1 cellular context compared by ENCODE assay signal in the genomic region with DNA sequence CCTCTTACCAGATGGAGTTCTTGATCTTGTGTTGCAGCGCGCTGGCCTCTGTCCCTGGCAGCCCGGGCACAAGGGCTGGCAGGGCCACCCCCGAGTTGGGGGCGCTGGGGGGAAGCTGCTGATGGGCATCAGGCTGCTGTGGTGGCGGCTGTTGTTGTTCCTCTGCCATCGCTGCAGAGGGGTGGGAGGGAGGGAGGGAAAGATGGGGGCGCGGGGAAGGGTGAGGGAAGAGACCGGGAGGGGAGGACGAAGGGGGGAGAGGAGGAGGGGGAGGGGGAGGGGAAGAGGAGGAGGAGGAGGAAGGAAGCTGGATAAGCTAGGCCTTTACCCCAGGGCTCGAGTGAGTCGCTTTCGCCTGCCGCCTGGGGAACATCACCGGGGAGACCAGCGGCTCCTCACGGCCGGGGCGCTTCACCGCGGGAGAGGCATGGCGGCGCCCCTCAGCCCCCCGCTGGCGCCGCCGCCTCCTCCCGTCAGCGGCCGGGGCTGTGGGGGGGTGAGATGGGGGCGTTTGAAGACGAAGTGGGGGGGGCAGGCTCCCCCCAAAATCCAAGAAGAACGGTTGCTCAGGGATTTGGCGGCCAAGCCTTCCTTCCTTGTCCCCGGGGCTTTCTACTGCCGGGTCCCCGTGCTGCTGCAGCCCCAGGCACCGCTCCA.
TF ChIP-seq lines count a peak whose summit lies in the region.

No MANE protein-coding gene starts in this region.

TF ChIP-seq in HEK293, 187 proteins besides CTCF, POLR2A, EP300 and RAD21 (continued from another document):
- TF ChIP-seq, protein P1, sequence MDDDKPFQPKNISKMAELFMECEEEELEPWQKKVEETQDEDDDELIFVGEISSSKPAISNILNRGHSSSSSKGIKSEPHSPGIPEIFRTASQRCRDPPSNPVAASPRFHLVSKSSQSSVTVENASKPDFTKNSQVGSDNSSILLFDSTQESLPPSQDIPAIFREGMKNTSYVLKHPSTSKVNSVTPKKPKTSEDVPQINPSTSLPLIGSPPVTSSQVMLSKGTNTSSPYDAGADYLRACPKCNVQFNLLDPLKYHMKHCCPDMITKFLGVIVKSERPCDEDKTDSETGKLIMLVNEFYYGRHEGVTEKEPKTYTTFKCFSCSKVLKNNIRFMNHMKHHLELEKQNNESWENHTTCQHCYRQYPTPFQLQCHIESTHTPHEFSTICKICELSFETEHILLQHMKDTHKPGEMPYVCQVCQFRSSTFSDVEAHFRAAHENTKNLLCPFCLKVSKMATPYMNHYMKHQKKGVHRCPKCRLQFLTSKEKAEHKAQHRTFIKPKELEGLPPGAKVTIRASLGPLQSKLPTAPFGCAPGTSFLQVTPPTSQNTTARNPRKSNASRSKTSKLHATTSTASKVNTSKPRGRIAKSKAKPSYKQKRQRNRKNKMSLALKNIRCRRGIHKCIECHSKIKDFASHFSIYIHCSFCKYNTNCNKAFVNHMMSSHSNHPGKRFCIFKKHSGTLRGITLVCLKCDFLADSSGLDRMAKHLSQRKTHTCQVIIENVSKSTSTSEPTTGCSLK (tag by site-specific recombination; IDR thresholded peaks at IDR 0.05): no peak
- TF ChIP-seq, protein P2, sequence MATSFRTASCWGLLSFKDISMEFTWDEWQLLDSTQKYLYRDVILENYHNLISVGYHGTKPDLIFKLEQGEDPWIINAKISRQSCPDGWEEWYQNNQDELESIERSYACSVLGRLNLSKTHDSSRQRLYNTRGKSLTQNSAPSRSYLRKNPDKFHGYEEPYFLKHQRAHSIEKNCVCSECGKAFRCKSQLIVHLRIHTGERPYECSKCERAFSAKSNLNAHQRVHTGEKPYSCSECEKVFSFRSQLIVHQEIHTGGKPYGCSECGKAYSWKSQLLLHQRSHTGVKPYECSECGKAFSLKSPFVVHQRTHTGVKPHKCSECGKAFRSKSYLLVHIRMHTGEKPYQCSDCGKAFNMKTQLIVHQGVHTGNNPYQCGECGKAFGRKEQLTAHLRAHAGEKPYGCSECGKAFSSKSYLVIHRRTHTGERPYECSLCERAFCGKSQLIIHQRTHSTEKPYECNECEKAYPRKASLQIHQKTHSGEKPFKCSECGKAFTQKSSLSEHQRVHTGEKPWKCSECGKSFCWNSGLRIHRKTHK (tag by site-specific recombination; IDR thresholded peaks at IDR 0.05): no peak
- TF ChIP-seq ZNF549 (tag by site-specific recombination; IDR thresholded peaks at IDR 0.05): no peak
- no peak for TF ChIP-seq ZFP41 (tag by site-specific recombination; IDR thresholded peaks at IDR 0.05; ENCODE audit: borderline replicate concordance)
- TF ChIP-seq KLF16 (tag by site-specific recombination; IDR thresholded peaks at IDR 0.05): 0 out of 2 replicates have a peak, but pooled peaks have one; percentile 41
- TF ChIP-seq, protein P3, sequence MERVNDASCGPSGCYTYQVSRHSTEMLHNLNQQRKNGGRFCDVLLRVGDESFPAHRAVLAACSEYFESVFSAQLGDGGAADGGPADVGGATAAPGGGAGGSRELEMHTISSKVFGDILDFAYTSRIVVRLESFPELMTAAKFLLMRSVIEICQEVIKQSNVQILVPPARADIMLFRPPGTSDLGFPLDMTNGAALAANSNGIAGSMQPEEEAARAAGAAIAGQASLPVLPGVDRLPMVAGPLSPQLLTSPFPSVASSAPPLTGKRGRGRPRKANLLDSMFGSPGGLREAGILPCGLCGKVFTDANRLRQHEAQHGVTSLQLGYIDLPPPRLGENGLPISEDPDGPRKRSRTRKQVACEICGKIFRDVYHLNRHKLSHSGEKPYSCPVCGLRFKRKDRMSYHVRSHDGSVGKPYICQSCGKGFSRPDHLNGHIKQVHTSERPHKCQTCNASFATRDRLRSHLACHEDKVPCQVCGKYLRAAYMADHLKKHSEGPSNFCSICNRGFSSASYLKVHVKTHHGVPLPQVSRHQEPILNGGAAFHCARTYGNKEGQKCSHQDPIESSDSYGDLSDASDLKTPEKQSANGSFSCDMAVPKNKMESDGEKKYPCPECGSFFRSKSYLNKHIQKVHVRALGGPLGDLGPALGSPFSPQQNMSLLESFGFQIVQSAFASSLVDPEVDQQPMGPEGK (tag by site-specific recombination; IDR thresholded peaks at IDR 0.05): peak; percentile 47
- TF ChIP-seq, protein P4, sequence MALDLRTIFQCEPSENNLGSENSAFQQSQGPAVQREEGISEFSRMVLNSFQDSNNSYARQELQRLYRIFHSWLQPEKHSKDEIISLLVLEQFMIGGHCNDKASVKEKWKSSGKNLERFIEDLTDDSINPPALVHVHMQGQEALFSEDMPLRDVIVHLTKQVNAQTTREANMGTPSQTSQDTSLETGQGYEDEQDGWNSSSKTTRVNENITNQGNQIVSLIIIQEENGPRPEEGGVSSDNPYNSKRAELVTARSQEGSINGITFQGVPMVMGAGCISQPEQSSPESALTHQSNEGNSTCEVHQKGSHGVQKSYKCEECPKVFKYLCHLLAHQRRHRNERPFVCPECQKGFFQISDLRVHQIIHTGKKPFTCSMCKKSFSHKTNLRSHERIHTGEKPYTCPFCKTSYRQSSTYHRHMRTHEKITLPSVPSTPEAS (tag by site-specific recombination; IDR thresholded peaks at IDR 0.05): no peak
- TF ChIP-seq BCL11A (tag by site-specific recombination; IDR thresholded peaks at IDR 0.05; ENCODE audit: low read depth): no peak
- TF ChIP-seq TRIM28 (IDR thresholded peaks at IDR 0.05; ENCODE audit: borderline replicate concordance, low read length): no peak
- TF ChIP-seq, protein P5, sequence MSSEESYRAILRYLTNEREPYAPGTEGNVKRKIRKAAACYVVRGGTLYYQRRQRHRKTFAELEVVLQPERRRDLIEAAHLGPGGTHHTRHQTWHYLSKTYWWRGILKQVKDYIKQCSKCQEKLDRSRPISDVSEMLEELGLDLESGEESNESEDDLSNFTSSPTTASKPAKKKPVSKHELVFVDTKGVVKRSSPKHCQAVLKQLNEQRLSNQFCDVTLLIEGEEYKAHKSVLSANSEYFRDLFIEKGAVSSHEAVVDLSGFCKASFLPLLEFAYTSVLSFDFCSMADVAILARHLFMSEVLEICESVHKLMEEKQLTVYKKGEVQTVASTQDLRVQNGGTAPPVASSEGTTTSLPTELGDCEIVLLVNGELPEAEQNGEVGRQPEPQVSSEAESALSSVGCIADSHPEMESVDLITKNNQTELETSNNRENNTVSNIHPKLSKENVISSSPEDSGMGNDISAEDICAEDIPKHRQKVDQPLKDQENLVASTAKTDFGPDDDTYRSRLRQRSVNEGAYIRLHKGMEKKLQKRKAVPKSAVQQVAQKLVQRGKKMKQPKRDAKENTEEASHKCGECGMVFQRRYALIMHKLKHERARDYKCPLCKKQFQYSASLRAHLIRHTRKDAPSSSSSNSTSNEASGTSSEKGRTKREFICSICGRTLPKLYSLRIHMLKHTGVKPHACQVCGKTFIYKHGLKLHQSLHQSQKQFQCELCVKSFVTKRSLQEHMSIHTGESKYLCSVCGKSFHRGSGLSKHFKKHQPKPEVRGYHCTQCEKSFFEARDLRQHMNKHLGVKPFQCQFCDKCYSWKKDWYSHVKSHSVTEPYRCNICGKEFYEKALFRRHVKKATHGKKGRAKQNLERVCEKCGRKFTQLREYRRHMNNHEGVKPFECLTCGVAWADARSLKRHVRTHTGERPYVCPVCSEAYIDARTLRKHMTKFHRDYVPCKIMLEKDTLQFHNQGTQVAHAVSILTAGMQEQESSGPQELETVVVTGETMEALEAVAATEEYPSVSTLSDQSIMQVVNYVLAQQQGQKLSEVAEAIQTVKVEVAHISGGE (tag by site-specific recombination; conservative IDR thresholded peaks at IDR 0.05; ENCODE audit: low read depth): 0 out of 2 replicates have a peak, but pooled peaks have one; percentile 8
- TF ChIP-seq, protein P6, sequence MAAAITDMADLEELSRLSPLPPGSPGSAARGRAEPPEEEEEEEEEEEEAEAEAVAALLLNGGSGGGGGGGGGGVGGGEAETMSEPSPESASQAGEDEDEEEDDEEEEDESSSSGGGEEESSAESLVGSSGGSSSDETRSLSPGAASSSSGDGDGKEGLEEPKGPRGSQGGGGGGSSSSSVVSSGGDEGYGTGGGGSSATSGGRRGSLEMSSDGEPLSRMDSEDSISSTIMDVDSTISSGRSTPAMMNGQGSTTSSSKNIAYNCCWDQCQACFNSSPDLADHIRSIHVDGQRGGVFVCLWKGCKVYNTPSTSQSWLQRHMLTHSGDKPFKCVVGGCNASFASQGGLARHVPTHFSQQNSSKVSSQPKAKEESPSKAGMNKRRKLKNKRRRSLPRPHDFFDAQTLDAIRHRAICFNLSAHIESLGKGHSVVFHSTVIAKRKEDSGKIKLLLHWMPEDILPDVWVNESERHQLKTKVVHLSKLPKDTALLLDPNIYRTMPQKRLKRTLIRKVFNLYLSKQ (tag by site-specific recombination; IDR thresholded peaks at IDR 0.05; ENCODE audit: borderline replicate concordance): no peak
